In the genomic region with DNA sequence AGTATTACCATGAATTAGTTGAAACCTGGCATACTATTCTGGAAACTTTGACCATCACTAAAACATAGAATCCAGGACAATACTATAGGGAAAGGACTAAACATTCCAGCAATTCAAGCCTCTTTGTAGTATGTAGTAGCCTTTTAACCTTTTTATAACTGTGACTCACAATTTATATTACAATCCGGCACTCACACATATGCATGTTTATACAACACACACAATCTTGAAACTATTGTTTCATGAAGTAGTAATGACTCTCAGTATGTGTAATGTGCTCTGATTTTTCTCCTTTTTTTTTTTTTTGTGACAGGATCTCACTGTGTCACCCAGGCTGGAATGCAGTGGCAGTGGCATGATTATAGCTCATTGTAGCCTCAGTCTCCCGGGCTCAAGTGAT, we compare ENCODE assay signal across 1 cellular context.
A peak's percentile ranks its signal among the peaks of the same experiment; 100 is the strongest.
TF ChIP-seq lines count a peak whose summit lies in the region.

No MANE protein-coding gene starts in this region.

TF ChIP-seq in endothelial cell of umbilical vein, 7 proteins besides CTCF, POLR2A, EP300 and RAD21 (continued from another document):
- TF ChIP-seq JUN (IDR thresholded peaks at IDR 0.05; ENCODE audit: borderline replicate concordance, insufficient read depth, insufficient read length, low read depth): peak; percentile 72
